ENCODE assay signal across 22 cellular contexts in genomic region chr10:28686835-28687682, GRCh38. TPM values are rescaled to one million over a fixed set of nuclear protein-coding genes. Genes with fewer than 3 reads are reported as not detected.
DNase-seq lines count a peak whose midpoint lies in the region; ATAC-seq and TF ChIP-seq lines count a peak whose summit lies in the region.
"Had no signal": no experiment of that assay in that cellular context is flagged by ENCODE, and none has a peak within 500 bp of the region (broad histone marks: within the 10 kb centered on the region; RNA-seq: fewer than 3 reads in every experiment).

No MANE protein-coding gene starts in this region.

- CTCF ChIA-PET in AG04449 (lab: Yijun Ruan, JAX) = interaction anchor here (1.0 to 1.4 kb wide), 2 partner anchors 10 to 618 kb away, joined by 3 to 4 read pairs; partner anchors contain the start of gene BAMBI

- no peak overlapping the region for H4K5ac ChIP-seq in mesendoderm (ENCODE audit: low read length)

- WGBS in mesendoderm (ENCODE audit: extremely low coverage, insufficient coverage, low lambda C conversion rate) = no CpG with 5 or more reads among the region's 4 CpGs

- H2BK5ac ChIP-seq in mesendoderm (ENCODE audit: low read length) = no peak overlapping the region

- POLR2A ChIA-PET in AG04449 (lab: Yijun Ruan, JAX) = no interaction called here

- no peak overlapping the region for H2AK5ac ChIP-seq in mesendoderm (ENCODE audit: low read length)

- H3K23ac ChIP-seq in mesendoderm (ENCODE audit: low read length) = no peak overlapping the region

- H3K18ac ChIP-seq in mesendoderm (ENCODE audit: low read length) = no peak overlapping the region

- H3K56ac ChIP-seq in mesendoderm (ENCODE audit: low read length) = no peak overlapping the region

- no peak overlapping the region for H2BK15ac ChIP-seq in mesendoderm (replicated peaks; ENCODE audit: low read depth)

- intact Hi-C loops in left colon (cut with DNase I, micrococcal nuclease) (no loop called here), colonic mucosa (cut with DNase I) (no loop called here)

- DNase-seq in AG04449 (ENCODE audit: low read depth, low spot score) = peak; percentile 16
- DNase-seq in SK-MEL-5 (ENCODE audit: low read depth, low spot score) = peak; percentile 37
- DNase-seq in fibroblast of pulmonary artery (ENCODE audit: low read depth) = peak; percentile 44
- peak; percentile 96 for DNase-seq in mesendoderm
- no peak for DNase-seq in NCI-H1048 (lab: John Stamatoyannopoulos, UW)
- DNase-seq in NOMO-1 treated with dmso at 0.1 percent for 144 hours (lab: John Stamatoyannopoulos, UW; ENCODE audit: unreplicated experiment) = no peak
- DNase-seq in left colon = no peak
- DNase-seq in colonic mucosa = no peak
- DNase-seq: activated B cell treated with CpG ODN at 0.5 μM for 24 hours; activated CD4-positive, alpha-beta T cell treated with anti-CD3 and anti-CD28 coated beads, Interleukin-2, amount 50 U/mL, for 4 hours; activated naive CD4-positive, alpha-beta T cell treated with anti-CD3 and anti-CD28 coated beads for 36 hours; CD4-positive, alpha-beta memory T cell; DMS 273 treated with DMSO at 0.1 percent for 48 hours; NCI-H1105; NCI-H2029 treated with DMSO at 0.1 percent for 48 hours; NCI-H2227 treated with DMSO at 0.1 percent for 48 hours; NCI-H526 treated with DMSO at 0.1 percent for 48 hours; Peyer's patch; SIG-M5; upper lobe of left lung had no signal

- no peak for TF ChIP-seq CTCF in AG04449 (IDR thresholded peaks at IDR 0.05; ENCODE audit: insufficient read depth, low read length, missing control alignments)
- TF ChIP-seq CTCF in fibroblast of pulmonary artery (IDR thresholded peaks at IDR 0.05; ENCODE audit: low read length, missing control alignments) = no peak
- no peak for TF ChIP-seq CTCF in colonic mucosa (IDR thresholded peaks at IDR 0.05)

- H3K4me3 ChIP-seq in AG04449 (ENCODE audit: low read depth, low read length) (no peak overlapping the region), fibroblast of pulmonary artery (replicated peaks; ENCODE audit: low read depth, low read length) (no peak overlapping the region), mesendoderm (ENCODE audit: low read length) (no peak overlapping the region), colonic mucosa (no peak overlapping the region)
- H3K4me3 ChIP-seq: A549, breast epithelium, Peyer's patch, upper lobe of left lung had no signal

- no peaks in the 10 kb centered on the region for H3K9me3 ChIP-seq in colonic mucosa
- H3K9me3 ChIP-seq: A549, breast epithelium, Peyer's patch, upper lobe of left lung had no signal

- H3K36me3 ChIP-seq in mesendoderm (ENCODE audit: control insufficient read depth, insufficient read depth, low read length) = peaks cover 4% of the 10 kb centered on the region
- H3K36me3 ChIP-seq in colonic mucosa = no peaks in the 10 kb centered on the region
- H3K36me3 ChIP-seq: breast epithelium, Peyer's patch, upper lobe of left lung had no signal

- H3K4me1 ChIP-seq in mesendoderm (ENCODE audit: control insufficient read depth, low read depth, low read length) (peaks cover 18% of the 10 kb centered on the region), colonic mucosa (no peaks in the 10 kb centered on the region)
- H3K4me1 ChIP-seq: breast epithelium, Peyer's patch had no signal

- peaks cover 14% of the 10 kb centered on the region for H3K79me2 ChIP-seq in mesendoderm (ENCODE audit: control insufficient read depth, insufficient read depth, low read length)

- no peak overlapping the region for H3K4me2 ChIP-seq in mesendoderm (ENCODE audit: low read length)
- H3K4me2 ChIP-seq: A549 had no signal

- no peak overlapping the region for H2BK120ac ChIP-seq in mesendoderm (ENCODE audit: low read depth, low read length)

- no peak overlapping the region for H3K9ac ChIP-seq in mesendoderm (ENCODE audit: low read length)
- no peak overlapping the region for H3K9ac ChIP-seq in colonic mucosa (ENCODE audit: low read depth in 2 of 2, low read length in 2 of 2)

- no peak overlapping the region for H3K4ac ChIP-seq in mesendoderm (ENCODE audit: low read depth, low read length)

- H3K27me3 ChIP-seq in mesendoderm (ENCODE audit: insufficient read depth, low read length, poor library complexity) (no peaks in the 10 kb centered on the region), colonic mucosa (no peaks in the 10 kb centered on the region)
- H3K27me3 ChIP-seq: breast epithelium, Peyer's patch, upper lobe of left lung had no signal

- H4K8ac ChIP-seq in mesendoderm (ENCODE audit: low read depth, low read length) = no peak overlapping the region

- peak overlapping the region; percentile 65 for H3K27ac ChIP-seq in mesendoderm (ENCODE audit: low read depth, low read length)
- H3K27ac ChIP-seq in colonic mucosa = no peak overlapping the region
- H3K27ac ChIP-seq: A549, breast epithelium, Peyer's patch, upper lobe of left lung had no signal

- no peak for ATAC-seq in left colon
- ATAC-seq: A549 had no signal

- no peaks in the 10 kb centered on the region for H3K79me1 ChIP-seq in mesendoderm (ENCODE audit: low read length)

- in situ Hi-C loops in SK-MEL-5 (cut with HindIII; ENCODE audit: low pct_unique_long_range_greater_than_20kb, low sequenced_read_pairs) = no loop called here

RNA-seq across cellular contexts. Expression of gene BAMBI, which starts 9.7 kb away (rescaled TPM):
- 288 and 335 TPM in 2 replicates for total RNA-seq in SK-MEL-5 (2014; rRNA removed; shearing (Covaris generic))
- polyA plus RNA-seq in SK-MEL-5 (2015; cell fraction: cytosol; rRNA removed) = 241 and 282 TPM in 2 replicates
- polyA plus RNA-seq in SK-MEL-5 (2015; cell fraction: nucleus; rRNA removed) = 227 and 229 TPM in 2 replicates
- 43.7 TPM for polyA plus RNA-seq in mesendoderm (2013, experiment 1 of 2)
- polyA plus RNA-seq in mesendoderm (2013, experiment 2 of 2) = 40.0 TPM
- total RNA-seq in left colon (10 to 100 TPM in 1 of 2 donors, under 1 TPM in 1; 0.85 to 12.7 TPM), colonic mucosa (1 to 10 TPM; 3.1 to 4.6 TPM)

Comparison
In these comparisons a context has a peak if more than half of its experiments do, and no peak if none do; other contexts are left out.
1. DNase-seq: peak in AG04449 (single experiment), SK-MEL-5 (single experiment), fibroblast of pulmonary artery (single experiment) and mesendoderm (single experiment); none in NCI-H1048 (single experiment), NOMO-1 treated with dmso at 0.1 percent for 144 hours (single experiment), left colon (0 of 2) and colonic mucosa (single experiment).
2. RNA of gene BAMBI, which starts 9.7 kb away (total RNA-seq): 288 to 335 TPM in SK-MEL-5; 0.85 to 12.7 TPM in left colon and 3.1 to 4.6 TPM in colonic mucosa; every median in the first group is over 10 times any median in the second.